Comparison of ENCODE assay signal across 1 cellular context in genomic region chr7:36084485-36085091, GRCh38.
TF ChIP-seq lines count a peak whose summit lies in the region.

No MANE protein-coding gene starts in this region.

TF ChIP-seq in HepG2, 621 proteins besides CTCF, POLR2A, EP300 and RAD21 (continued from another document and continues in another):
- no peak for TF ChIP-seq ZNF333 (CRISPR knock-in tag; IDR thresholded peaks at IDR 0.05; ENCODE audit: borderline replicate concordance)
- TF ChIP-seq RXRB (CRISPR knock-in tag; IDR thresholded peaks at IDR 0.05; ENCODE audit: borderline replicate concordance): no peak
- no peak for TF ChIP-seq ZFP90 (CRISPR knock-in tag; IDR thresholded peaks at IDR 0.05; ENCODE audit: borderline replicate concordance)
- no peak for TF ChIP-seq ZNF616 (CRISPR knock-in tag; IDR thresholded peaks at IDR 0.05; ENCODE audit: low read depth)
- no peak for TF ChIP-seq THAP8 (CRISPR knock-in tag; IDR thresholded peaks at IDR 0.05; ENCODE audit: borderline replicate concordance)
- no peak for TF ChIP-seq ZFP1 (CRISPR knock-in tag; IDR thresholded peaks at IDR 0.05)
- TF ChIP-seq ARID4A (CRISPR knock-in tag; IDR thresholded peaks at IDR 0.05; ENCODE audit: borderline replicate concordance): peak; percentile 63; the same call in 1 of the 2 replicates
- peak; percentile 76 for TF ChIP-seq GATAD2A (CRISPR knock-in tag; IDR thresholded peaks at IDR 0.05)
- TF ChIP-seq ZBTB42 (CRISPR knock-in tag; IDR thresholded peaks at IDR 0.05): no peak
- 0 out of 4 replicates have a peak, but pooled peaks of 1 of the 2 experiments have one; percentile 49 for TF ChIP-seq ATF4 (CRISPR knock-in tag; IDR thresholded peaks at IDR 0.05)
- no peak for TF ChIP-seq SOX6 (IDR thresholded peaks at IDR 0.05)
- peak; percentile 15; the same call in 1 of the 2 replicates for TF ChIP-seq SOX6 (CRISPR knock-in tag; IDR thresholded peaks at IDR 0.05)
- no peak for TF ChIP-seq ZNF468 (CRISPR knock-in tag; IDR thresholded peaks at IDR 0.05)
- TF ChIP-seq FOXC1 (CRISPR knock-in tag; IDR thresholded peaks at IDR 0.05; ENCODE audit: borderline replicate concordance): 0 out of 2 replicates have a peak, but pooled peaks have one; percentile 76
- TF ChIP-seq HOXA3 (CRISPR knock-in tag; IDR thresholded peaks at IDR 0.05): peak; percentile 10; the same call in 1 of the 2 replicates
- no peak for TF ChIP-seq NBN (conservative IDR thresholded peaks at IDR 0.05)
- no peak for TF ChIP-seq GFI1 (CRISPR knock-in tag; IDR thresholded peaks at IDR 0.05; ENCODE audit: borderline replicate concordance)
- peak; percentile 72 for TF ChIP-seq SAP130 (CRISPR knock-in tag; IDR thresholded peaks at IDR 0.05; ENCODE audit: low read depth)
- TF ChIP-seq MLXIP (CRISPR knock-in tag; IDR thresholded peaks at IDR 0.05; ENCODE audit: borderline replicate concordance): no peak
- peak; percentile 25; the same call in 1 of the 2 replicates for TF ChIP-seq HMGXB3 (CRISPR knock-in tag; IDR thresholded peaks at IDR 0.05; ENCODE audit: borderline replicate concordance)
- no peak for TF ChIP-seq ZNF503 (CRISPR knock-in tag; IDR thresholded peaks at IDR 0.05)
- no peak for TF ChIP-seq ZSCAN21 (CRISPR knock-in tag; IDR thresholded peaks at IDR 0.05; ENCODE audit: borderline replicate concordance)
- TF ChIP-seq DZIP1 (CRISPR knock-in tag; IDR thresholded peaks at IDR 0.05): no peak
- no peak for TF ChIP-seq ZNF224 (CRISPR knock-in tag; IDR thresholded peaks at IDR 0.05)
- no peak for TF ChIP-seq ZNF607 (CRISPR knock-in tag; IDR thresholded peaks at IDR 0.05; ENCODE audit: borderline replicate concordance)
- 0 out of 2 replicates have a peak, but pooled peaks have one; percentile 28 for TF ChIP-seq IRX3 (CRISPR knock-in tag; IDR thresholded peaks at IDR 0.05; ENCODE audit: borderline replicate concordance, low read depth)
- TF ChIP-seq ZNF670 (CRISPR knock-in tag; IDR thresholded peaks at IDR 0.05; ENCODE audit: borderline replicate concordance): 0 out of 2 replicates have a peak, but pooled peaks have one; percentile 35
- TF ChIP-seq CENPT (CRISPR knock-in tag; IDR thresholded peaks at IDR 0.05; ENCODE audit: low read depth): no peak
- TF ChIP-seq ZNF12 (CRISPR knock-in tag; IDR thresholded peaks at IDR 0.05): no peak
- TF ChIP-seq ZBTB7A (CRISPR knock-in tag; IDR thresholded peaks at IDR 0.05): no peak; the same call in 1 of the 2 replicates
- no peak for TF ChIP-seq MLLT10 (CRISPR knock-in tag; IDR thresholded peaks at IDR 0.05)
- TF ChIP-seq ZNF672 (CRISPR knock-in tag; IDR thresholded peaks at IDR 0.05): no peak
- TF ChIP-seq ZNF749 (CRISPR knock-in tag; IDR thresholded peaks at IDR 0.05; ENCODE audit: borderline replicate concordance): no peak
- TF ChIP-seq PPARG (CRISPR knock-in tag; conservative IDR thresholded peaks at IDR 0.05): no peak
